In the genomic region with DNA sequence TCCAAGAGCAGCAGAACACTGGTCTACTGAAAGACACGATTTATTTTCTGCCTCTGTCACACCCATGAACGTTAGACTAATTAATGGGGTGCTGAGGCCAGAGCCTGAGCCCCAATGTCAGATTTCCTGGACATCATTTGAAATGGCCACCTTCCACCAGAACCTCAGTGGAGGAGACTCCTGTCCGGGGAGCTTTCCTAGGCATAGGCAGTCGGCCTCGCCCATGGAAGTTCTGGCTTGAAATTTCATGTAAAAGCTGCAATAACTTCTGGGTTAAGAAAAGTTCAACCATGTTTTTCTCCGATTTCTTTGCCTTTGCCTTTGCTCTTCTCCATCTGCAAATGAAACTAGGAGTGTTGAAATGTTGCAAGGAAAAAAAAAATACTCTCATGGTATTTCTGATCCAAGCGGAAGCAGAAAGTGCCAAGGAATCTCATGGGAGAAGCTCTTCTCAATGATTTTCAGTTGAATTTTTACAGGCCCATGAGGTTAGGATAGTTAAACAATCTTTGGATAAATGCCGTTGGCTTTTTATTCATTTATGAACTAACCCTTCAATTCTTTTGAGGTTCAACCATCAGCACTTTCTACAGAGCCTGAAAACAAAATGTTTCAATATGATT, we compare ENCODE assay signal across 21 cellular contexts.
"Had no signal": no experiment of that assay in that cellular context is flagged by ENCODE, and none has a peak within 500 bp of the region (broad histone marks: within the 10 kb centered on the region; RNA-seq: fewer than 3 reads in every experiment).

No MANE protein-coding gene starts in this region.

- ATAC-seq: activated T-cell treated with anti-CD3 and anti-CD28 coated beads, Interleukin-2, amount 50 U/mL, for 72 hours; esophagus mucosa; natural killer cell treated with Interleukin-12 subunit alpha and Interleukin-12 subunit beta and Interleukin-15 and Interleukin-18, amount 100 ng/mL, for 72 hours; SK-N-SH treated with all-trans-retinoic acid at 6 μM for 48 hours had no signal

- H3K27ac ChIP-seq: ascending aorta, brain microvascular endothelial cell, neutrophil, ovary, spleen had no signal

- H3K9me3 Mint-ChIP-seq: activated CD4-positive, alpha-beta memory T cell treated with anti-CD3 and anti-CD28 coated beads for 36 hours; activated naive CD4-positive, alpha-beta T cell treated with anti-CD3 and anti-CD28 coated beads, Interleukin-2, amount 50 U/mL, for 24 hours; memory B cell; natural killer cell treated with Interleukin-12 subunit alpha and Interleukin-12 subunit beta and Interleukin-15 and Interleukin-18, amount 100 ng/mL, for 72 hours; stimulated activated naive CD8-positive, alpha-beta T cell treated with anti-CD3 and anti-CD28 coated beads, Interleukin-15, Interleukin-2, amounts not matched to agents 100 ng/mL and 50 ng/mL, for 24 hours had no signal

- H3K4me3 Mint-ChIP-seq: activated CD4-positive, alpha-beta memory T cell treated with anti-CD3 and anti-CD28 coated beads for 36 hours; activated naive CD4-positive, alpha-beta T cell treated with anti-CD3 and anti-CD28 coated beads, Interleukin-2, amount 50 U/mL, for 24 hours; activated T-cell treated with anti-CD3 and anti-CD28 coated beads, Interleukin-2, amount 50 U/mL, for 72 hours; memory B cell; natural killer cell treated with Interleukin-12 subunit alpha and Interleukin-12 subunit beta and Interleukin-15 and Interleukin-18, amount 100 ng/mL, for 72 hours; stimulated activated naive CD8-positive, alpha-beta T cell treated with anti-CD3 and anti-CD28 coated beads, Interleukin-15, Interleukin-2, amounts not matched to agents 100 ng/mL and 50 ng/mL, for 24 hours had no signal

- H3K9me3 ChIP-seq: ascending aorta, neutrophil, ovary, spleen, suprapubic skin, tibial nerve had no signal

- H3K36me3 ChIP-seq: ascending aorta, brain microvascular endothelial cell, neutrophil, ovary, spleen, suprapubic skin, tibial nerve had no signal

- H3K27me3 Mint-ChIP-seq: activated CD4-positive, alpha-beta memory T cell treated with anti-CD3 and anti-CD28 coated beads for 36 hours; activated naive CD4-positive, alpha-beta T cell treated with anti-CD3 and anti-CD28 coated beads, Interleukin-2, amount 50 U/mL, for 24 hours; stimulated activated naive CD8-positive, alpha-beta T cell treated with anti-CD3 and anti-CD28 coated beads, Interleukin-15, Interleukin-2, amounts not matched to agents 100 ng/mL and 50 ng/mL, for 24 hours had no signal

- H3K36me3 Mint-ChIP-seq: activated CD4-positive, alpha-beta memory T cell treated with anti-CD3 and anti-CD28 coated beads for 36 hours; activated naive CD4-positive, alpha-beta T cell treated with anti-CD3 and anti-CD28 coated beads, Interleukin-2, amount 50 U/mL, for 24 hours; memory B cell; natural killer cell treated with Interleukin-12 subunit alpha and Interleukin-12 subunit beta and Interleukin-15 and Interleukin-18, amount 100 ng/mL, for 72 hours had no signal

- H3K4me1 Mint-ChIP-seq: activated naive CD4-positive, alpha-beta T cell treated with anti-CD3 and anti-CD28 coated beads, Interleukin-2, amount 50 U/mL, for 24 hours; memory B cell had no signal

- H3K4me1 ChIP-seq: ascending aorta, spleen had no signal

- DNase-seq: activated CD4-positive, alpha-beta memory T cell treated with anti-CD3 and anti-CD28 coated beads for 36 hours; activated CD4-positive, alpha-beta T cell treated with anti-CD3 and anti-CD28 coated beads for 48 hours; activated gamma-delta T cell; activated T-cell treated with anti-CD3 and anti-CD28 coated beads, Interleukin-2, amount 50 U/mL, for 72 hours; brain microvascular endothelial cell; central memory CD4-positive, alpha-beta T cell; effector memory CD4-positive, alpha-beta T cell; kidney glomerular epithelial cell; ovary; spleen; stimulated activated CD4-positive, alpha-beta T cell treated with anti-CD3 and anti-CD28 coated beads, Interleukin-4, amount 100 ng/mL, for 24 hours had no signal

- H3K4me3 ChIP-seq: ascending aorta, ovary, spleen, suprapubic skin, tibial nerve had no signal

- H3K27me3 ChIP-seq: ascending aorta, brain microvascular endothelial cell, ovary, suprapubic skin, tibial nerve had no signal

- H3K27ac Mint-ChIP-seq: activated CD4-positive, alpha-beta memory T cell treated with anti-CD3 and anti-CD28 coated beads for 36 hours; activated naive CD4-positive, alpha-beta T cell treated with anti-CD3 and anti-CD28 coated beads, Interleukin-2, amount 50 U/mL, for 24 hours; activated T-cell treated with anti-CD3 and anti-CD28 coated beads, Interleukin-2, amount 50 U/mL, for 72 hours; memory B cell; natural killer cell treated with Interleukin-12 subunit alpha and Interleukin-12 subunit beta and Interleukin-15 and Interleukin-18, amount 100 ng/mL, for 72 hours; stimulated activated naive CD8-positive, alpha-beta T cell treated with anti-CD3 and anti-CD28 coated beads, Interleukin-15, Interleukin-2, amounts not matched to agents 100 ng/mL and 50 ng/mL, for 24 hours had no signal
